1 cellular context compared by ENCODE assay signal in the genomic region with DNA sequence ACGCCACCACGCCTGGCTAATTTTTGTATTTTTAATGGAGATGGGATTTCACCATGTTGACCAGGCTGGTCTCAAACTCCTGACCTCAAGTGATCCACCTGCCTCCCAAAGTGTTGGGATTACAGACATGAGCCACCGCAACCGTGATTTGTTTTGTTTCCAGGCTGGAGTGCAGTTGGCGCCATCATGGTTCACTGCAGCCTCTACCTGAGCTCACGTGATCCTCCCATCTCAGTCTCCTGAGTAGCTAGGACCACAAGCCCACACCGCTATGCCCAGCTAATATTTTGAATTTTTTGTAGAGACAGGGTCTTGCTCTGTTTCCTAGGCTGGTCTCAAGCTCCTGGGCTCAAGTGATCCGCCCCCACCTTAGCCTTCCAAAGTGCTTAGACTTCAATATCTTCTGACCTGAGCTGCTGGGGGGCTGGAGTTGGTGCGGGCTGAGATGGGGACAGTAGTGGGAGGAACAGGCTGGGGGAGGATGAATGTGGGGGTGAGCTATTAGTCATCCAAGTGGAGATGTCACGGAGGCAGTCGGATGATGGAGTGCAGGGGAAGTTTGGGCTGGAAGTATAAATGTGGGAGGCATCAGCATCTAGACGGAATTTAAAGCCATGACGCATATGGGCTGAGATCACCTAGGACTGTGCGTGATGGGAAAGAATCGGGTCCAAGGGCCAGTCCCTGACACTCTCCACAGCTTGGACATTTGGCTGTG.
TF ChIP-seq lines count a peak whose summit lies in the region.

No MANE protein-coding gene starts in this region.

TF ChIP-seq in GM23338, 12 proteins besides CTCF, POLR2A, EP300 and RAD21 (continued from another document):
- TF ChIP-seq, protein P1, sequence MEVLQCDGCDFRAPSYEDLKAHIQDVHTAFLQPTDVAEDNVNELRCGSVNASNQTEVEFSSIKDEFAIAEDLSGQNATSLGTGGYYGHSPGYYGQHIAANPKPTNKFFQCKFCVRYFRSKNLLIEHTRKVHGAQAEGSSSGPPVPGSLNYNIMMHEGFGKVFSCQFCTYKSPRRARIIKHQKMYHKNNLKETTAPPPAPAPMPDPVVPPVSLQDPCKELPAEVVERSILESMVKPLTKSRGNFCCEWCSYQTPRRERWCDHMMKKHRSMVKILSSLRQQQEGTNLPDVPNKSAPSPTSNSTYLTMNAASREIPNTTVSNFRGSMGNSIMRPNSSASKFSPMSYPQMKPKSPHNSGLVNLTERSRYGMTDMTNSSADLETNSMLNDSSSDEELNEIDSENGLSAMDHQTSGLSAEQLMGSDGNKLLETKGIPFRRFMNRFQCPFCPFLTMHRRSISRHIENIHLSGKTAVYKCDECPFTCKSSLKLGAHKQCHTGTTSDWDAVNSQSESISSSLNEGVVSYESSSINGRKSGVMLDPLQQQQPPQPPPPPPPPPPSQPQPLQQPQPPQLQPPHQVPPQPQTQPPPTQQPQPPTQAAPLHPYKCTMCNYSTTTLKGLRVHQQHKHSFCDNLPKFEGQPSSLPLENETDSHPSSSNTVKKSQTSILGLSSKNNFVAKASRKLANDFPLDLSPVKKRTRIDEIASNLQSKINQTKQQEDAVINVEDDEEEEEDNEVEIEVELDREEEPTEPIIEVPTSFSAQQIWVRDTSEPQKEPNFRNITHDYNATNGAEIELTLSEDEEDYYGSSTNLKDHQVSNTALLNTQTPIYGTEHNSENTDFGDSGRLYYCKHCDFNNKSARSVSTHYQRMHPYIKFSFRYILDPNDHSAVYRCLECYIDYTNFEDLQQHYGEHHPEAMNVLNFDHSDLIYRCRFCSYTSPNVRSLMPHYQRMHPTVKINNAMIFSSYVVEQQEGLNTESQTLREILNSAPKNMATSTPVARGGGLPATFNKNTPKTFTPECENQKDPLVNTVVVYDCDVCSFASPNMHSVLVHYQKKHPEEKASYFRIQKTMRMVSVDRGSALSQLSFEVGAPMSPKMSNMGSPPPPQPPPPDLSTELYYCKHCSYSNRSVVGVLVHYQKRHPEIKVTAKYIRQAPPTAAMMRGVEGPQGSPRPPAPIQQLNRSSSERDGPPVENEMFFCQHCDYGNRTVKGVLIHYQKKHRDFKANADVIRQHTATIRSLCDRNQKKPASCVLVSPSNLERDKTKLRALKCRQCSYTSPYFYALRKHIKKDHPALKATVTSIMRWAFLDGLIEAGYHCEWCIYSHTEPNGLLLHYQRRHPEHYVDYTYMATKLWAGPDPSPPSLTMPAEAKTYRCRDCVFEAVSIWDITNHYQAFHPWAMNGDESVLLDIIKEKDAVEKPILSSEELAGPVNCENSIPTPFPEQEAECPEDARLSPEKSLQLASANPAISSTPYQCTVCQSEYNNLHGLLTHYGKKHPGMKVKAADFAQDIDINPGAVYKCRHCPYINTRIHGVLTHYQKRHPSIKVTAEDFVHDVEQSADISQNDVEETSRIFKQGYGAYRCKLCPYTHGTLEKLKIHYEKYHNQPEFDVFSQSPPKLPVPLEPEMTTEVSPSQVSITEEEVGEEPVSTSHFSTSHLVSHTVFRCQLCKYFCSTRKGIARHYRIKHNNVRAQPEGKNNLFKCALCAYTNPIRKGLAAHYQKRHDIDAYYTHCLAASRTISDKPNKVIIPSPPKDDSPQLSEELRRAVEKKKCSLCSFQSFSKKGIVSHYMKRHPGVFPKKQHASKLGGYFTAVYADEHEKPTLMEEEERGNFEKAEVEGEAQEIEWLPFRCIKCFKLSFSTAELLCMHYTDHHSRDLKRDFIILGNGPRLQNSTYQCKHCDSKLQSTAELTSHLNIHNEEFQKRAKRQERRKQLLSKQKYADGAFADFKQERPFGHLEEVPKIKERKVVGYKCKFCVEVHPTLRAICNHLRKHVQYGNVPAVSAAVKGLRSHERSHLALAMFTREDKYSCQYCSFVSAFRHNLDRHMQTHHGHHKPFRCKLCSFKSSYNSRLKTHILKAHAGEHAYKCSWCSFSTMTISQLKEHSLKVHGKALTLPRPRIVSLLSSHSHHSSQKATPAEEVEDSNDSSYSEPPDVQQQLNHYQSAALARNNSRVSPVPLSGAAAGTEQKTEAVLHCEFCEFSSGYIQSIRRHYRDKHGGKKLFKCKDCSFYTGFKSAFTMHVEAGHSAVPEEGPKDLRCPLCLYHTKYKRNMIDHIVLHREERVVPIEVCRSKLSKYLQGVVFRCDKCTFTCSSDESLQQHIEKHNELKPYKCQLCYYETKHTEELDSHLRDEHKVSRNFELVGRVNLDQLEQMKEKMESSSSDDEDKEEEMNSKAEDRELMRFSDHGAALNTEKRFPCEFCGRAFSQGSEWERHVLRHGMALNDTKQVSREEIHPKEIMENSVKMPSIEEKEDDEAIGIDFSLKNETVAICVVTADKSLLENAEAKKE (CRISPR knock-in tag; IDR thresholded peaks at IDR 0.05) = no peak
- no peak for TF ChIP-seq STAT1 (IDR thresholded peaks at IDR 0.05; ENCODE audit: unreplicated experiment)
- TF ChIP-seq POLR2AphosphoS5 (IDR thresholded peaks at IDR 0.05; ENCODE audit: low read depth) = no peak
- TF ChIP-seq JUNB (IDR thresholded peaks at IDR 0.05; ENCODE audit: unreplicated experiment) = no peak
- no peak for TF ChIP-seq CREB1 (CRISPR knock-in tag; IDR thresholded peaks at IDR 0.05; ENCODE audit: low read depth)
- no peak for TF ChIP-seq EZH2phosphoT487 (IDR thresholded peaks at IDR 0.05; ENCODE audit: unreplicated experiment)
- TF ChIP-seq, protein P2, sequence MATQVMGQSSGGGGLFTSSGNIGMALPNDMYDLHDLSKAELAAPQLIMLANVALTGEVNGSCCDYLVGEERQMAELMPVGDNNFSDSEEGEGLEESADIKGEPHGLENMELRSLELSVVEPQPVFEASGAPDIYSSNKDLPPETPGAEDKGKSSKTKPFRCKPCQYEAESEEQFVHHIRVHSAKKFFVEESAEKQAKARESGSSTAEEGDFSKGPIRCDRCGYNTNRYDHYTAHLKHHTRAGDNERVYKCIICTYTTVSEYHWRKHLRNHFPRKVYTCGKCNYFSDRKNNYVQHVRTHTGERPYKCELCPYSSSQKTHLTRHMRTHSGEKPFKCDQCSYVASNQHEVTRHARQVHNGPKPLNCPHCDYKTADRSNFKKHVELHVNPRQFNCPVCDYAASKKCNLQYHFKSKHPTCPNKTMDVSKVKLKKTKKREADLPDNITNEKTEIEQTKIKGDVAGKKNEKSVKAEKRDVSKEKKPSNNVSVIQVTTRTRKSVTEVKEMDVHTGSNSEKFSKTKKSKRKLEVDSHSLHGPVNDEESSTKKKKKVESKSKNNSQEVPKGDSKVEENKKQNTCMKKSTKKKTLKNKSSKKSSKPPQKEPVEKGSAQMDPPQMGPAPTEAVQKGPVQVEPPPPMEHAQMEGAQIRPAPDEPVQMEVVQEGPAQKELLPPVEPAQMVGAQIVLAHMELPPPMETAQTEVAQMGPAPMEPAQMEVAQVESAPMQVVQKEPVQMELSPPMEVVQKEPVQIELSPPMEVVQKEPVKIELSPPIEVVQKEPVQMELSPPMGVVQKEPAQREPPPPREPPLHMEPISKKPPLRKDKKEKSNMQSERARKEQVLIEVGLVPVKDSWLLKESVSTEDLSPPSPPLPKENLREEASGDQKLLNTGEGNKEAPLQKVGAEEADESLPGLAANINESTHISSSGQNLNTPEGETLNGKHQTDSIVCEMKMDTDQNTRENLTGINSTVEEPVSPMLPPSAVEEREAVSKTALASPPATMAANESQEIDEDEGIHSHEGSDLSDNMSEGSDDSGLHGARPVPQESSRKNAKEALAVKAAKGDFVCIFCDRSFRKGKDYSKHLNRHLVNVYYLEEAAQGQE (IDR thresholded peaks at IDR 0.05; ENCODE audit: unreplicated experiment) = no peak
- TF ChIP-seq ZNF331 (CRISPR knock-in tag; IDR thresholded peaks at IDR 0.05; ENCODE audit: low read depth) = no peak
- TF ChIP-seq, protein P3, sequence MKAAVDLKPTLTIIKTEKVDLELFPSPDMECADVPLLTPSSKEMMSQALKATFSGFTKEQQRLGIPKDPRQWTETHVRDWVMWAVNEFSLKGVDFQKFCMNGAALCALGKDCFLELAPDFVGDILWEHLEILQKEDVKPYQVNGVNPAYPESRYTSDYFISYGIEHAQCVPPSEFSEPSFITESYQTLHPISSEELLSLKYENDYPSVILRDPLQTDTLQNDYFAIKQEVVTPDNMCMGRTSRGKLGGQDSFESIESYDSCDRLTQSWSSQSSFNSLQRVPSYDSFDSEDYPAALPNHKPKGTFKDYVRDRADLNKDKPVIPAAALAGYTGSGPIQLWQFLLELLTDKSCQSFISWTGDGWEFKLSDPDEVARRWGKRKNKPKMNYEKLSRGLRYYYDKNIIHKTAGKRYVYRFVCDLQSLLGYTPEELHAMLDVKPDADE (IDR thresholded peaks at IDR 0.05) = no peak
- TF ChIP-seq NANOG (IDR thresholded peaks at IDR 0.05; ENCODE audit: borderline replicate concordance) = no peak
